Comparison of ENCODE assay signal across 8 cellular contexts in genomic region chr3:33218446-33219174, GRCh38. TPM values are rescaled to one million over a fixed set of nuclear protein-coding genes. Genes with fewer than 3 reads are reported as not detected.
DNase-seq lines count a peak whose midpoint lies in the region; ATAC-seq, FAIRE-seq and TF ChIP-seq lines count a peak whose summit lies in the region.

Gene SUSD5, minus strand, starts transcription at chr3:33218810. Its CDS starts 13 bp downstream, at chr3:33218797.

- TF ChIP-seq CTCF in GM12875 (IDR thresholded peaks at IDR 0.05; ENCODE audit: borderline replicate concordance, insufficient read depth, low read depth, low read length) (no peak), foreskin keratinocyte (conservative IDR thresholded peaks at IDR 0.05) (no peak), parathyroid adenoma (IDR thresholded peaks at IDR 0.05) (no peak)

- no peak for FAIRE-seq in RCC 7860 (lab: Jason Lieb, UNC)

- H3K36me3 ChIP-seq in SJCRH30 (no peaks in the 10 kb centered on the region), parathyroid adenoma (ENCODE audit: control insufficient read depth, insufficient read depth, low read length) (no peaks in the 10 kb centered on the region)

- DNase-seq in SJCRH30 = peak; percentile 64 to 67
- peak in 1 of 2 donors; percentile 36 for DNase-seq in foreskin keratinocyte
- DNase-seq in activated naive CD4-positive, alpha-beta T cell treated with Interleukin-2 at 50 U/mL for 16 hours = no peak
- DNase-seq in globus pallidus (ENCODE audit: low spot score) = no peak
- DNase-seq in RCC 7860 (ENCODE audit: low spot score) = no peak

- H3K4me2 ChIP-seq in parathyroid adenoma (ENCODE audit: low read length) = peak within 1 kb of the TSS; percentile 73

- H3K27ac ChIP-seq in SJCRH30 (peak within 1 kb of the TSS; percentile 57), foreskin keratinocyte (no peak within 1 kb of the TSS), parathyroid adenoma (no peak within 1 kb of the TSS)

- TF ChIP-seq POLR2A in GM18505 (IDR thresholded peaks at IDR 0.05; ENCODE audit: borderline replicate concordance, extremely low read depth, insufficient read depth, insufficient read length) = no peak

- peak within 1 kb of the TSS; percentile 6 for H3K4me3 ChIP-seq in GM12875 (ENCODE audit: low read depth, low read length)
- peak within 1 kb of the TSS; percentile 83 for H3K4me3 ChIP-seq in SJCRH30
- H3K4me3 ChIP-seq in parathyroid adenoma (ENCODE audit: low read depth, low read length) = peak within 1 kb of the TSS; percentile 39

- no peaks in the 10 kb centered on the region for H3K79me2 ChIP-seq in parathyroid adenoma

- ATAC-seq in foreskin keratinocyte (peak; percentile 65), GM18505 (IDR thresholded peaks at IDR 0.05; ENCODE audit: unreplicated experiment) (no peak)

- H2AFZ ChIP-seq in parathyroid adenoma = peak within 1 kb of the TSS; percentile 65

- H3K9me3 ChIP-seq in SJCRH30 (replicated peaks) (no peaks in the 10 kb centered on the region), parathyroid adenoma (ENCODE audit: control insufficient read depth, low read length) (no peaks in the 10 kb centered on the region)

- H3K4me1 ChIP-seq in SJCRH30 = no peaks in the 10 kb centered on the region; the same call in 1 of the 2 replicates
- H3K4me1 ChIP-seq in foreskin keratinocyte = no peaks in the 10 kb centered on the region
- peaks cover 4% of the 10 kb centered on the region for H3K4me1 ChIP-seq in parathyroid adenoma

- H3K9ac ChIP-seq in parathyroid adenoma = no peak within 1 kb of the TSS

- H3K27me3 ChIP-seq in SJCRH30 (no peaks in the 10 kb centered on the region), foreskin keratinocyte (peaks cover 87% of the 10 kb centered on the region), parathyroid adenoma (ENCODE audit: control insufficient read depth, insufficient read depth, low read length) (no peaks in the 10 kb centered on the region)

RNA-seq across cellular contexts. Expression of gene SUSD5, which starts in this region (rescaled TPM):
- total RNA-seq in SJCRH30 (2014; rRNA removed; shearing (Covaris generic)) = 14.8 and 15.6 TPM in 2 replicates
- total RNA-seq in foreskin keratinocyte = 0.07 and 0.14 TPM in 2 replicates
- polyA plus RNA-seq in foreskin keratinocyte = 0.02 and 0.03 TPM in 2 replicates

Comparison
In these comparisons a context has a peak if more than half of its experiments do, and no peak if none do; other contexts are left out.
1. RNA of gene SUSD5 (total RNA-seq): 14.8 to 15.6 TPM in SJCRH30; 0.07 to 0.14 TPM in foreskin keratinocyte; every median in the first group is over 10 times any median in the second.
2. Peak in ATAC-seq in foreskin keratinocyte; RNA of the gene not detected or under 1 TPM.
3. H3K4me3 ChIP-seq: peak in every context shown above with its lines; median percentile 83 in SJCRH30; 39 in parathyroid adenoma; 6 in GM12875.
4. DNase-seq: peak in SJCRH30 (2 of 2); none in activated naive CD4-positive, alpha-beta T cell treated with Interleukin-2 at 50 U/mL for 16 hours (single experiment), globus pallidus (single experiment) and RCC 7860 (single experiment).